1 cellular context compared by ENCODE assay signal in the genomic region with DNA sequence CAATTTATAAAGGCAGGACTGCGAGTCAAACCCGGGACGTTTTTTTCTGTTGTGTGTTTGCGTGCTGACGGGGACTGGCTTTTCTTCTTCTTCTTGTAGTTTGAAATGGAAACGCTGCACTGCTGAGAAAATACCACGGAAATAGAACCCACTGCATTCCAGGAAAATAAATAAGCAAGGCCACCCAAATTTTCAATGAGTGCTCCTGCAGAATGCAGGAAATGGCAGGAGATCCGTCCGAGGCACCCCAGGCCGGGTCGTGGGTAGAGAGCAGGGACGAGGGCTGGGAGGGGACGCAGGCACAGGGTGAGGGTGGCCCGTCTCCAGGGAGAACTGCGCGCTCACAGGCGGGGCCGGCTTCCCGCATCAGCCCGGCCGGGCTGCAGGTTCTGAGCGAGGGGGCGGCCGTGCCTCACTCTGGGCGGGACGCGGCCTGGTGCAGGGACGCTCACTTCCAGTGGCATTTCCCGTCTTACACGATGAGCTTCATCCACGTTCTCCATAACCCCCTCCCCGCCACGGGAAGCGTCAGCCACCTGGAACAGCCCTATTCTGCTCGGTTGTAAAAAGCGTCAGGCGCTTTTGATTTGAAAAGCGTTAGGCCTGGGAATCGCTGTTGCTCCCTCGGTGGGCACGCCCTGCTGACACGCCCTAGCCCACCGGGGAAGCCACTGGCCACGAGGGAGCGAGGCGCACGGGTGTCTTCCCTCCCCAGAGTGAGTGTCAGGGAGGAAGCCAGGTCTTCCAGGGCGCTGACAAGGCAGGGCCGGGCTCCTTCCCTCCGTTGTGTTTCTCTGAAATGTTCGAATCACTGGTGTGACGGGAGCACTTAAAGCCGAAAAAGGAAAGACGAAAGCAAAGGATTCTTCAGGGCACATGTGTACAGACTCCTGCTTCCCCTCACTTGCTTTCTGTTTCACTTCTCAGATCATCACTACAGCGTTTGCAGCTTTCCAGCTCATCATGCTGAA.
A peak's percentile ranks its signal among the peaks of the same experiment; 100 is the strongest.
TF ChIP-seq lines count a peak whose summit lies in the region.

No MANE protein-coding gene starts in this region.

TF ChIP-seq in HepG2, 621 proteins besides CTCF, POLR2A, EP300 and RAD21 (continued from another document and continues in another):
- TF ChIP-seq, protein P1, sequence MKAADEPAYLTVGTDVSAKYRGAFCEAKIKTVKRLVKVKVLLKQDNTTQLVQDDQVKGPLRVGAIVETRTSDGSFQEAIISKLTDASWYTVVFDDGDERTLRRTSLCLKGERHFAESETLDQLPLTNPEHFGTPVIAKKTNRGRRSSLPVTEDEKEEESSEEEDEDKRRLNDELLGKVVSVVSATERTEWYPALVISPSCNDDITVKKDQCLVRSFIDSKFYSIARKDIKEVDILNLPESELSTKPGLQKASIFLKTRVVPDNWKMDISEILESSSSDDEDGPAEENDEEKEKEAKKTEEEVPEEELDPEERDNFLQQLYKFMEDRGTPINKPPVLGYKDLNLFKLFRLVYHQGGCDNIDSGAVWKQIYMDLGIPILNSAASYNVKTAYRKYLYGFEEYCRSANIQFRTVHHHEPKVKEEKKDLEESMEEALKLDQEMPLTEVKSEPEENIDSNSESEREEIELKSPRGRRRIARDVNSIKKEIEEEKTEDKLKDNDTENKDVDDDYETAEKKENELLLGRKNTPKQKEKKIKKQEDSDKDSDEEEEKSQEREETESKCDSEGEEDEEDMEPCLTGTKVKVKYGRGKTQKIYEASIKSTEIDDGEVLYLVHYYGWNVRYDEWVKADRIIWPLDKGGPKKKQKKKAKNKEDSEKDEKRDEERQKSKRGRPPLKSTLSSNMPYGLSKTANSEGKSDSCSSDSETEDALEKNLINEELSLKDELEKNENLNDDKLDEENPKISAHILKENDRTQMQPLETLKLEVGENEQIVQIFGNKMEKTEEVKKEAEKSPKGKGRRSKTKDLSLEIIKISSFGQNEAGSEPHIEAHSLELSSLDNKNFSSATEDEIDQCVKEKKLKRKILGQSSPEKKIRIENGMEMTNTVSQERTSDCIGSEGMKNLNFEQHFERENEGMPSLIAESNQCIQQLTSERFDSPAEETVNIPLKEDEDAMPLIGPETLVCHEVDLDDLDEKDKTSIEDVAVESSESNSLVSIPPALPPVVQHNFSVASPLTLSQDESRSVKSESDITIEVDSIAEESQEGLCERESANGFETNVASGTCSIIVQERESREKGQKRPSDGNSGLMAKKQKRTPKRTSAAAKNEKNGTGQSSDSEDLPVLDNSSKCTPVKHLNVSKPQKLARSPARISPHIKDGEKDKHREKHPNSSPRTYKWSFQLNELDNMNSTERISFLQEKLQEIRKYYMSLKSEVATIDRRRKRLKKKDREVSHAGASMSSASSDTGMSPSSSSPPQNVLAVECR (CRISPR knock-in tag; IDR thresholded peaks at IDR 0.05; ENCODE audit: borderline replicate concordance): no peak
- TF ChIP-seq, protein P2, sequence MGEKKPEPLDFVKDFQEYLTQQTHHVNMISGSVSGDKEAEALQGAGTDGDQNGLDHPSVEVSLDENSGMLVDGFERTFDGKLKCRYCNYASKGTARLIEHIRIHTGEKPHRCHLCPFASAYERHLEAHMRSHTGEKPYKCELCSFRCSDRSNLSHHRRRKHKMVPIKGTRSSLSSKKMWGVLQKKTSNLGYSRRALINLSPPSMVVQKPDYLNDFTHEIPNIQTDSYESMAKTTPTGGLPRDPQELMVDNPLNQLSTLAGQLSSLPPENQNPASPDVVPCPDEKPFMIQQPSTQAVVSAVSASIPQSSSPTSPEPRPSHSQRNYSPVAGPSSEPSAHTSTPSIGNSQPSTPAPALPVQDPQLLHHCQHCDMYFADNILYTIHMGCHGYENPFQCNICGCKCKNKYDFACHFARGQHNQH (CRISPR knock-in tag; IDR thresholded peaks at IDR 0.05): no peak
- TF ChIP-seq TP53 (CRISPR knock-in tag; conservative IDR thresholded peaks at IDR 0.05) (no peak), SMAD3 (CRISPR knock-in tag; IDR thresholded peaks at IDR 0.05) (no peak), ZNF501 (CRISPR knock-in tag; IDR thresholded peaks at IDR 0.05) (peak; percentile 78), ESRRA (CRISPR knock-in tag; IDR thresholded peaks at IDR 0.05; ENCODE audit: low read depth) (no peak), MBD4 (IDR thresholded peaks at IDR 0.05; ENCODE audit: borderline replicate concordance, low read length) (no peak), ZNF317 (CRISPR knock-in tag; IDR thresholded peaks at IDR 0.05) (no peak), GABPA (IDR thresholded peaks at IDR 0.05; ENCODE audit: low read depth, low read length) (no peak), GABPA (CRISPR knock-in tag; IDR thresholded peaks at IDR 0.05; ENCODE audit: low read depth) (no peak), JUN (CRISPR knock-in tag; IDR thresholded peaks at IDR 0.05) (no peak), ZIK1 (CRISPR knock-in tag; IDR thresholded peaks at IDR 0.05; ENCODE audit: borderline replicate concordance, low read depth) (0 out of 2 replicates have a peak, but pooled peaks have one; percentile 52), CC2D1A (CRISPR knock-in tag; IDR thresholded peaks at IDR 0.05) (no peak), PRPF4 (IDR thresholded peaks at IDR 0.05; ENCODE audit: low read depth, low read length, poor library complexity, severe bottlenecking) (no peak), JUND (CRISPR knock-in tag; IDR thresholded peaks at IDR 0.05) (no peak), NR2C2 (CRISPR knock-in tag; IDR thresholded peaks at IDR 0.05; ENCODE audit: borderline replicate concordance) (no peak), ZNF333 (CRISPR knock-in tag; IDR thresholded peaks at IDR 0.05; ENCODE audit: borderline replicate concordance) (no peak), ZNF724P (CRISPR knock-in tag; IDR thresholded peaks at IDR 0.05; ENCODE audit: borderline replicate concordance) (no peak), ZNF160 (CRISPR knock-in tag; IDR thresholded peaks at IDR 0.05) (peak; percentile 17; the same call in 1 of the 2 replicates), SP2 (CRISPR knock-in tag; IDR thresholded peaks at IDR 0.05) (no peak), MTF2 (CRISPR knock-in tag; IDR thresholded peaks at IDR 0.05; ENCODE audit: borderline replicate concordance) (peak; percentile 83)
- TF ChIP-seq, protein P3, sequence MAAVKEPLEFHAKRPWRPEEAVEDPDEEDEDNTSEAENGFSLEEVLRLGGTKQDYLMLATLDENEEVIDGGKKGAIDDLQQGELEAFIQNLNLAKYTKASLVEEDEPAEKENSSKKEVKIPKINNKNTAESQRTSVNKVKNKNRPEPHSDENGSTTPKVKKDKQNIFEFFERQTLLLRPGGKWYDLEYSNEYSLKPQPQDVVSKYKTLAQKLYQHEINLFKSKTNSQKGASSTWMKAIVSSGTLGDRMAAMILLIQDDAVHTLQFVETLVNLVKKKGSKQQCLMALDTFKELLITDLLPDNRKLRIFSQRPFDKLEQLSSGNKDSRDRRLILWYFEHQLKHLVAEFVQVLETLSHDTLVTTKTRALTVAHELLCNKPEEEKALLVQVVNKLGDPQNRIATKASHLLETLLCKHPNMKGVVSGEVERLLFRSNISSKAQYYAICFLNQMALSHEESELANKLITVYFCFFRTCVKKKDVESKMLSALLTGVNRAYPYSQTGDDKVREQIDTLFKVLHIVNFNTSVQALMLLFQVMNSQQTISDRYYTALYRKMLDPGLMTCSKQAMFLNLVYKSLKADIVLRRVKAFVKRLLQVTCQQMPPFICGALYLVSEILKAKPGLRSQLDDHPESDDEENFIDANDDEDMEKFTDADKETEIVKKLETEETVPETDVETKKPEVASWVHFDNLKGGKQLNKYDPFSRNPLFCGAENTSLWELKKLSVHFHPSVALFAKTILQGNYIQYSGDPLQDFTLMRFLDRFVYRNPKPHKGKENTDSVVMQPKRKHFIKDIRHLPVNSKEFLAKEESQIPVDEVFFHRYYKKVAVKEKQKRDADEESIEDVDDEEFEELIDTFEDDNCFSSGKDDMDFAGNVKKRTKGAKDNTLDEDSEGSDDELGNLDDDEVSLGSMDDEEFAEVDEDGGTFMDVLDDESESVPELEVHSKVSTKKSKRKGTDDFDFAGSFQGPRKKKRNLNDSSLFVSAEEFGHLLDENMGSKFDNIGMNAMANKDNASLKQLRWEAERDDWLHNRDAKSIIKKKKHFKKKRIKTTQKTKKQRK (IDR thresholded peaks at IDR 0.05; ENCODE audit: low read length): no peak
- TF ChIP-seq, protein P4, sequence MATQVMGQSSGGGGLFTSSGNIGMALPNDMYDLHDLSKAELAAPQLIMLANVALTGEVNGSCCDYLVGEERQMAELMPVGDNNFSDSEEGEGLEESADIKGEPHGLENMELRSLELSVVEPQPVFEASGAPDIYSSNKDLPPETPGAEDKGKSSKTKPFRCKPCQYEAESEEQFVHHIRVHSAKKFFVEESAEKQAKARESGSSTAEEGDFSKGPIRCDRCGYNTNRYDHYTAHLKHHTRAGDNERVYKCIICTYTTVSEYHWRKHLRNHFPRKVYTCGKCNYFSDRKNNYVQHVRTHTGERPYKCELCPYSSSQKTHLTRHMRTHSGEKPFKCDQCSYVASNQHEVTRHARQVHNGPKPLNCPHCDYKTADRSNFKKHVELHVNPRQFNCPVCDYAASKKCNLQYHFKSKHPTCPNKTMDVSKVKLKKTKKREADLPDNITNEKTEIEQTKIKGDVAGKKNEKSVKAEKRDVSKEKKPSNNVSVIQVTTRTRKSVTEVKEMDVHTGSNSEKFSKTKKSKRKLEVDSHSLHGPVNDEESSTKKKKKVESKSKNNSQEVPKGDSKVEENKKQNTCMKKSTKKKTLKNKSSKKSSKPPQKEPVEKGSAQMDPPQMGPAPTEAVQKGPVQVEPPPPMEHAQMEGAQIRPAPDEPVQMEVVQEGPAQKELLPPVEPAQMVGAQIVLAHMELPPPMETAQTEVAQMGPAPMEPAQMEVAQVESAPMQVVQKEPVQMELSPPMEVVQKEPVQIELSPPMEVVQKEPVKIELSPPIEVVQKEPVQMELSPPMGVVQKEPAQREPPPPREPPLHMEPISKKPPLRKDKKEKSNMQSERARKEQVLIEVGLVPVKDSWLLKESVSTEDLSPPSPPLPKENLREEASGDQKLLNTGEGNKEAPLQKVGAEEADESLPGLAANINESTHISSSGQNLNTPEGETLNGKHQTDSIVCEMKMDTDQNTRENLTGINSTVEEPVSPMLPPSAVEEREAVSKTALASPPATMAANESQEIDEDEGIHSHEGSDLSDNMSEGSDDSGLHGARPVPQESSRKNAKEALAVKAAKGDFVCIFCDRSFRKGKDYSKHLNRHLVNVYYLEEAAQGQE (IDR thresholded peaks at IDR 0.05; ENCODE audit: borderline replicate concordance in 1 of 2, low read depth in 1 of 2, low read length in 2 of 2): no peak
- TF ChIP-seq, protein P5, sequence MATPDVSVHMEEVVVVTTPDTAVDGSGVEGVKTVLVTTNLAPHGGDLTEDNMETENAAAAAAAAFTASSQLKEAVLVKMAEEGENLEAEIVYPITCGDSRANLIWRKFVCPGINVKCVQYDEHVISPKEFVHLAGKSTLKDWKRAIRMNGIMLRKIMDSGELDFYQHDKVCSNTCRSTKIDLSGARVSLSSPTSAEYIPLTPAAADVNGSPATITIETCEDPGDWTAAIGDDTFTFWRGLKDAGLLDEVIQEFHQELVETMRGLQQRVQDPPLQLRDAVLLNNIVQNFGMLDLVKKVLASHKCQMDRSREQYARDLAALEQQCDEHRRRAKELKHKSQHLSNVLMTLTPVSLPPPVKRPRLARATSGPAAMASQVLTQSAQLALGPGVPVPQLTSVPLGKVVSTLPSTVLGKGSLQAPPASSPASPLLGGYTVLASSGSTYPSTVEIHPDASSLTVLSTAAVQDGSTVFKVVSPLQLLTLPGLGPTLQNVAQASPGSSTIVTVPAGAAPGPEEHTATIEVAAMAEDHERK (CRISPR knock-in tag; IDR thresholded peaks at IDR 0.05; ENCODE audit: low read depth): no peak
- TF ChIP-seq, protein P6, sequence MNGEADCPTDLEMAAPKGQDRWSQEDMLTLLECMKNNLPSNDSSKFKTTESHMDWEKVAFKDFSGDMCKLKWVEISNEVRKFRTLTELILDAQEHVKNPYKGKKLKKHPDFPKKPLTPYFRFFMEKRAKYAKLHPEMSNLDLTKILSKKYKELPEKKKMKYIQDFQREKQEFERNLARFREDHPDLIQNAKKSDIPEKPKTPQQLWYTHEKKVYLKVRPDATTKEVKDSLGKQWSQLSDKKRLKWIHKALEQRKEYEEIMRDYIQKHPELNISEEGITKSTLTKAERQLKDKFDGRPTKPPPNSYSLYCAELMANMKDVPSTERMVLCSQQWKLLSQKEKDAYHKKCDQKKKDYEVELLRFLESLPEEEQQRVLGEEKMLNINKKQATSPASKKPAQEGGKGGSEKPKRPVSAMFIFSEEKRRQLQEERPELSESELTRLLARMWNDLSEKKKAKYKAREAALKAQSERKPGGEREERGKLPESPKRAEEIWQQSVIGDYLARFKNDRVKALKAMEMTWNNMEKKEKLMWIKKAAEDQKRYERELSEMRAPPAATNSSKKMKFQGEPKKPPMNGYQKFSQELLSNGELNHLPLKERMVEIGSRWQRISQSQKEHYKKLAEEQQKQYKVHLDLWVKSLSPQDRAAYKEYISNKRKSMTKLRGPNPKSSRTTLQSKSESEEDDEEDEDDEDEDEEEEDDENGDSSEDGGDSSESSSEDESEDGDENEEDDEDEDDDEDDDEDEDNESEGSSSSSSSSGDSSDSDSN (CRISPR knock-in tag; IDR thresholded peaks at IDR 0.05): peak; percentile 85
- TF ChIP-seq, protein P7, sequence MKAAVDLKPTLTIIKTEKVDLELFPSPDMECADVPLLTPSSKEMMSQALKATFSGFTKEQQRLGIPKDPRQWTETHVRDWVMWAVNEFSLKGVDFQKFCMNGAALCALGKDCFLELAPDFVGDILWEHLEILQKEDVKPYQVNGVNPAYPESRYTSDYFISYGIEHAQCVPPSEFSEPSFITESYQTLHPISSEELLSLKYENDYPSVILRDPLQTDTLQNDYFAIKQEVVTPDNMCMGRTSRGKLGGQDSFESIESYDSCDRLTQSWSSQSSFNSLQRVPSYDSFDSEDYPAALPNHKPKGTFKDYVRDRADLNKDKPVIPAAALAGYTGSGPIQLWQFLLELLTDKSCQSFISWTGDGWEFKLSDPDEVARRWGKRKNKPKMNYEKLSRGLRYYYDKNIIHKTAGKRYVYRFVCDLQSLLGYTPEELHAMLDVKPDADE (CRISPR knock-in tag; IDR thresholded peaks at IDR 0.05): no peak
